In the genomic region with DNA sequence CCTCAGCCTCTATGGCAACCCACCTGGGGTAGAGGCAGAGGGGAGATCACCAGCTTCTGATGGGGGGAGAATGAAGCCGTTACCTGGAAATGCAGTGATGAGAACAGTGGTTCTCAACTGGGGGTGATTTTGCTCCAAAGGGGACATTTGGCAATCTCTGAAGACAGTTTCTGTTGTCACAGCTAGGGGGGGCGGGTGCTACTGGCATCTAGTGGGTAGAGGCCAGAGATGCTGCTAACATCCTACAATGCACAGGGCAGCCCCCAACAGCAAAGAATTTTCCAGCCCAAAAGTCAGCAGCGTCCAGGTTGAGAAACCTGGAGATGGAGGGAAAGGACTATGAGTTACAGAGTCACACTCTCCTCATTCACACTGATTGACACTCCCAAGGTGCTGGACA, we compare ENCODE assay signal across 1 cellular context.
TF ChIP-seq lines count a peak whose summit lies in the region.

No MANE protein-coding gene starts in this region.

TF ChIP-seq in GM23338, 12 proteins besides CTCF, POLR2A, EP300 and RAD21 (continued from another document):
- TF ChIP-seq, protein P1, sequence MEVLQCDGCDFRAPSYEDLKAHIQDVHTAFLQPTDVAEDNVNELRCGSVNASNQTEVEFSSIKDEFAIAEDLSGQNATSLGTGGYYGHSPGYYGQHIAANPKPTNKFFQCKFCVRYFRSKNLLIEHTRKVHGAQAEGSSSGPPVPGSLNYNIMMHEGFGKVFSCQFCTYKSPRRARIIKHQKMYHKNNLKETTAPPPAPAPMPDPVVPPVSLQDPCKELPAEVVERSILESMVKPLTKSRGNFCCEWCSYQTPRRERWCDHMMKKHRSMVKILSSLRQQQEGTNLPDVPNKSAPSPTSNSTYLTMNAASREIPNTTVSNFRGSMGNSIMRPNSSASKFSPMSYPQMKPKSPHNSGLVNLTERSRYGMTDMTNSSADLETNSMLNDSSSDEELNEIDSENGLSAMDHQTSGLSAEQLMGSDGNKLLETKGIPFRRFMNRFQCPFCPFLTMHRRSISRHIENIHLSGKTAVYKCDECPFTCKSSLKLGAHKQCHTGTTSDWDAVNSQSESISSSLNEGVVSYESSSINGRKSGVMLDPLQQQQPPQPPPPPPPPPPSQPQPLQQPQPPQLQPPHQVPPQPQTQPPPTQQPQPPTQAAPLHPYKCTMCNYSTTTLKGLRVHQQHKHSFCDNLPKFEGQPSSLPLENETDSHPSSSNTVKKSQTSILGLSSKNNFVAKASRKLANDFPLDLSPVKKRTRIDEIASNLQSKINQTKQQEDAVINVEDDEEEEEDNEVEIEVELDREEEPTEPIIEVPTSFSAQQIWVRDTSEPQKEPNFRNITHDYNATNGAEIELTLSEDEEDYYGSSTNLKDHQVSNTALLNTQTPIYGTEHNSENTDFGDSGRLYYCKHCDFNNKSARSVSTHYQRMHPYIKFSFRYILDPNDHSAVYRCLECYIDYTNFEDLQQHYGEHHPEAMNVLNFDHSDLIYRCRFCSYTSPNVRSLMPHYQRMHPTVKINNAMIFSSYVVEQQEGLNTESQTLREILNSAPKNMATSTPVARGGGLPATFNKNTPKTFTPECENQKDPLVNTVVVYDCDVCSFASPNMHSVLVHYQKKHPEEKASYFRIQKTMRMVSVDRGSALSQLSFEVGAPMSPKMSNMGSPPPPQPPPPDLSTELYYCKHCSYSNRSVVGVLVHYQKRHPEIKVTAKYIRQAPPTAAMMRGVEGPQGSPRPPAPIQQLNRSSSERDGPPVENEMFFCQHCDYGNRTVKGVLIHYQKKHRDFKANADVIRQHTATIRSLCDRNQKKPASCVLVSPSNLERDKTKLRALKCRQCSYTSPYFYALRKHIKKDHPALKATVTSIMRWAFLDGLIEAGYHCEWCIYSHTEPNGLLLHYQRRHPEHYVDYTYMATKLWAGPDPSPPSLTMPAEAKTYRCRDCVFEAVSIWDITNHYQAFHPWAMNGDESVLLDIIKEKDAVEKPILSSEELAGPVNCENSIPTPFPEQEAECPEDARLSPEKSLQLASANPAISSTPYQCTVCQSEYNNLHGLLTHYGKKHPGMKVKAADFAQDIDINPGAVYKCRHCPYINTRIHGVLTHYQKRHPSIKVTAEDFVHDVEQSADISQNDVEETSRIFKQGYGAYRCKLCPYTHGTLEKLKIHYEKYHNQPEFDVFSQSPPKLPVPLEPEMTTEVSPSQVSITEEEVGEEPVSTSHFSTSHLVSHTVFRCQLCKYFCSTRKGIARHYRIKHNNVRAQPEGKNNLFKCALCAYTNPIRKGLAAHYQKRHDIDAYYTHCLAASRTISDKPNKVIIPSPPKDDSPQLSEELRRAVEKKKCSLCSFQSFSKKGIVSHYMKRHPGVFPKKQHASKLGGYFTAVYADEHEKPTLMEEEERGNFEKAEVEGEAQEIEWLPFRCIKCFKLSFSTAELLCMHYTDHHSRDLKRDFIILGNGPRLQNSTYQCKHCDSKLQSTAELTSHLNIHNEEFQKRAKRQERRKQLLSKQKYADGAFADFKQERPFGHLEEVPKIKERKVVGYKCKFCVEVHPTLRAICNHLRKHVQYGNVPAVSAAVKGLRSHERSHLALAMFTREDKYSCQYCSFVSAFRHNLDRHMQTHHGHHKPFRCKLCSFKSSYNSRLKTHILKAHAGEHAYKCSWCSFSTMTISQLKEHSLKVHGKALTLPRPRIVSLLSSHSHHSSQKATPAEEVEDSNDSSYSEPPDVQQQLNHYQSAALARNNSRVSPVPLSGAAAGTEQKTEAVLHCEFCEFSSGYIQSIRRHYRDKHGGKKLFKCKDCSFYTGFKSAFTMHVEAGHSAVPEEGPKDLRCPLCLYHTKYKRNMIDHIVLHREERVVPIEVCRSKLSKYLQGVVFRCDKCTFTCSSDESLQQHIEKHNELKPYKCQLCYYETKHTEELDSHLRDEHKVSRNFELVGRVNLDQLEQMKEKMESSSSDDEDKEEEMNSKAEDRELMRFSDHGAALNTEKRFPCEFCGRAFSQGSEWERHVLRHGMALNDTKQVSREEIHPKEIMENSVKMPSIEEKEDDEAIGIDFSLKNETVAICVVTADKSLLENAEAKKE (CRISPR knock-in tag; IDR thresholded peaks at IDR 0.05), result no peak
- TF ChIP-seq CREB1 (CRISPR knock-in tag; IDR thresholded peaks at IDR 0.05; ENCODE audit: low read depth) (no peak), EZH2 (IDR thresholded peaks at IDR 0.05; ENCODE audit: low read depth, unreplicated experiment) (no peak), ZNF331 (CRISPR knock-in tag; IDR thresholded peaks at IDR 0.05; ENCODE audit: low read depth) (no peak), JUNB (IDR thresholded peaks at IDR 0.05; ENCODE audit: unreplicated experiment) (no peak), NANOG (IDR thresholded peaks at IDR 0.05; ENCODE audit: borderline replicate concordance) (no peak)
- TF ChIP-seq, protein P2, sequence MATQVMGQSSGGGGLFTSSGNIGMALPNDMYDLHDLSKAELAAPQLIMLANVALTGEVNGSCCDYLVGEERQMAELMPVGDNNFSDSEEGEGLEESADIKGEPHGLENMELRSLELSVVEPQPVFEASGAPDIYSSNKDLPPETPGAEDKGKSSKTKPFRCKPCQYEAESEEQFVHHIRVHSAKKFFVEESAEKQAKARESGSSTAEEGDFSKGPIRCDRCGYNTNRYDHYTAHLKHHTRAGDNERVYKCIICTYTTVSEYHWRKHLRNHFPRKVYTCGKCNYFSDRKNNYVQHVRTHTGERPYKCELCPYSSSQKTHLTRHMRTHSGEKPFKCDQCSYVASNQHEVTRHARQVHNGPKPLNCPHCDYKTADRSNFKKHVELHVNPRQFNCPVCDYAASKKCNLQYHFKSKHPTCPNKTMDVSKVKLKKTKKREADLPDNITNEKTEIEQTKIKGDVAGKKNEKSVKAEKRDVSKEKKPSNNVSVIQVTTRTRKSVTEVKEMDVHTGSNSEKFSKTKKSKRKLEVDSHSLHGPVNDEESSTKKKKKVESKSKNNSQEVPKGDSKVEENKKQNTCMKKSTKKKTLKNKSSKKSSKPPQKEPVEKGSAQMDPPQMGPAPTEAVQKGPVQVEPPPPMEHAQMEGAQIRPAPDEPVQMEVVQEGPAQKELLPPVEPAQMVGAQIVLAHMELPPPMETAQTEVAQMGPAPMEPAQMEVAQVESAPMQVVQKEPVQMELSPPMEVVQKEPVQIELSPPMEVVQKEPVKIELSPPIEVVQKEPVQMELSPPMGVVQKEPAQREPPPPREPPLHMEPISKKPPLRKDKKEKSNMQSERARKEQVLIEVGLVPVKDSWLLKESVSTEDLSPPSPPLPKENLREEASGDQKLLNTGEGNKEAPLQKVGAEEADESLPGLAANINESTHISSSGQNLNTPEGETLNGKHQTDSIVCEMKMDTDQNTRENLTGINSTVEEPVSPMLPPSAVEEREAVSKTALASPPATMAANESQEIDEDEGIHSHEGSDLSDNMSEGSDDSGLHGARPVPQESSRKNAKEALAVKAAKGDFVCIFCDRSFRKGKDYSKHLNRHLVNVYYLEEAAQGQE (IDR thresholded peaks at IDR 0.05; ENCODE audit: unreplicated experiment), result no peak
TF ChIP-seq in GM23338: peak in this region for 0.
